In the genomic region with DNA sequence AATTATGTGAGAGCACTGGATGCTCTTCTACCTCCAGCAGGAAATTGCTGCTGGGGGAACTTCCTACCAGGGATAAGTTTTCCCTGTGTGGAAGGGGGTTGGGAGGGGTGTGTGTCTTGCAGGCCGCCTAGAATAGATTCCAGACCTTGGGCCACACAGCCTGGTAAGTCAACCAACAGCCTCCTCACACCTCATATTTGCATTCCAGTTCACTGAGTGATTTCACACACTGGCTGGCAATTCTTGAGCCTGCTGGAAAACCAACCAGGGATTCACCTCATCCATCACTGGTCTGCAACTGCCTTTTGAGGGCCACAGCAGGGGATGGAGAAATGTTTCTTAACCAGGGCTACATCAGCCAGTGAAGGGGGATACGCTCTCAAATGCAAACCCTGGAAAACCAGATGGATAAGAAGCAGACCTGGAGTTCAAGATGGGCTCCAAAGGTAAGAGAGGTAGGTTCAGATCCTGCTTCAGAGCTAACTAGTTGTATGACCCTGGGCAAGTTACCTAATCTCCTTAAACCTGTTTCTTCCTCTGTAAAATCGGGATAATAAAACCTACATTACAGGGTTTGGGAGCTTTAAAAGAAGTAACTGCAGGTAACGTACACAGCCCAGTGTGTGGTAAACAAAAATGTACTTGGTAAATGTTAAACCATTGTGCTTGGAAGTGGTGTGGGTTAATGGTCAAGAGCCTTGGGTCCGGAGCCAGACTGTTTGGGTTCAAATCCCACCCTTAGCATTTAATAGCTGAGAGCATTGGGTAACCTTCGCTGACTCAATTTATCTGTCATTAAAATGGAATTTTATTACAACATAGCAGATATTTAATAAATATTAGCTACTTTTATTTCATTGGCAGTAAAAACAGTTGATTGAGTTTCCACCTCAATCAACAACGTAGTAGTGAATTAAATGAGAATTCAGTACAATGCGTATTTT, we compare ENCODE assay signal across 10 cellular contexts. TPM values are rescaled to one million over a fixed set of nuclear protein-coding genes. Genes with fewer than 3 reads are reported as not detected.
DNase-seq lines count a peak whose midpoint lies in the region; ATAC-seq and TF ChIP-seq lines count a peak whose summit lies in the region.
"Had no signal": no experiment of that assay in that cellular context is flagged by ENCODE, and none has a peak within 500 bp of the region (broad histone marks: within the 10 kb centered on the region; RNA-seq: fewer than 3 reads in every experiment).

No MANE protein-coding gene starts in this region.

- peak overlapping the region; percentile 4 for H3K9ac ChIP-seq in SK-N-MC (ENCODE audit: insufficient read length)

- POLR2A ChIA-PET in CD4-positive, alpha-beta T cell (lab: Charles Lee), result no interaction called here

- H3K36me3 Mint-ChIP-seq in CD4-positive, alpha-beta T cell (ENCODE audit: low read depth), result no peaks in the 10 kb centered on the region
- H3K36me3 Mint-ChIP-seq in activated naive CD4-positive, alpha-beta T cell treated with anti-CD3 and anti-CD28 coated beads, Interleukin-2, amount 10 ng/mL, durations not matched to agents 7 days and 5 days, result no peaks in the 10 kb centered on the region

- CTCF ChIA-PET in CD4-positive, alpha-beta T cell (lab: Charles Lee), result no interaction called here
- CTCF ChIA-PET in activated naive CD4-positive, alpha-beta T cell treated with anti-CD3 and anti-CD28 coated beads, Interleukin-2, amount 10 ng/mL, durations not matched to agents 7 days and 5 days (lab: Charles Lee), result no interaction called here

- no peak for ATAC-seq in CD4-positive, alpha-beta T cell (ENCODE audit: poor library complexity)
- ATAC-seq in omental fat pad (ENCODE audit: low FRiP score), result peak; percentile 45
- no peak for ATAC-seq in GM21423 (IDR thresholded peaks at IDR 0.05; ENCODE audit: unreplicated experiment)
- no peak for ATAC-seq in GM19397 (IDR thresholded peaks at IDR 0.05; ENCODE audit: unreplicated experiment)

- H3K27ac Mint-ChIP-seq in CD4-positive, alpha-beta T cell, result no peak overlapping the region
- H3K27ac Mint-ChIP-seq in activated naive CD4-positive, alpha-beta T cell treated with anti-CD3 and anti-CD28 coated beads, Interleukin-2, amount 10 ng/mL, durations not matched to agents 7 days and 5 days, result no peak overlapping the region
- H3K27ac Mint-ChIP-seq: activated B cell treated with CpG ODN at 0.5 μM for 24 hours had no signal

- intact Hi-C loops in CD4-positive, alpha-beta T cell (cut with DNase I, micrococcal nuclease), result no loop called here

- peak overlapping the region; percentile 32 for H3K4me3 Mint-ChIP-seq in CD4-positive, alpha-beta T cell
- H3K4me3 Mint-ChIP-seq in activated naive CD4-positive, alpha-beta T cell treated with anti-CD3 and anti-CD28 coated beads, Interleukin-2, amount 10 ng/mL, durations not matched to agents 7 days and 5 days, result no peak overlapping the region

- no peak for TF ChIP-seq CTCF in CD4-positive, alpha-beta T cell (IDR thresholded peaks at IDR 0.05)
- TF ChIP-seq CTCF in foreskin fibroblast (IDR thresholded peaks at IDR 0.05; ENCODE audit: low read depth, low read length), result no peak
- no peak for TF ChIP-seq CTCF in omental fat pad (IDR thresholded peaks at IDR 0.05)

- H3K9me3 ChIP-seq in CD4-positive, alpha-beta T cell (ENCODE audit: control insufficient read depth, low read length), result no peaks in the 10 kb centered on the region
- no peaks in the 10 kb centered on the region for H3K9me3 ChIP-seq in SK-N-MC (ENCODE audit: low read depth, low read length)
- H3K9me3 ChIP-seq: testis had no signal

- H3K36me3 ChIP-seq in SK-N-MC (ENCODE audit: insufficient read depth, low read length), result 0 out of 2 replicates have a peak, but pooled peaks cover 7% of the 10 kb centered on the region

- peaks cover 62% of the 10 kb centered on the region for H3K27me3 ChIP-seq in CD4-positive, alpha-beta T cell (ENCODE audit: control insufficient read depth, insufficient read depth, low read length)
- H3K27me3 ChIP-seq: testis had no signal

- H3K9me3 Mint-ChIP-seq in CD4-positive, alpha-beta T cell, result peaks cover 3% of the 10 kb centered on the region
- no peaks in the 10 kb centered on the region for H3K9me3 Mint-ChIP-seq in activated naive CD4-positive, alpha-beta T cell treated with anti-CD3 and anti-CD28 coated beads, Interleukin-2, amount 10 ng/mL, durations not matched to agents 7 days and 5 days

- H3K27me3 Mint-ChIP-seq in CD4-positive, alpha-beta T cell, result peaks cover 74% of the 10 kb centered on the region
- H3K27me3 Mint-ChIP-seq in activated naive CD4-positive, alpha-beta T cell treated with anti-CD3 and anti-CD28 coated beads, Interleukin-2, amount 10 ng/mL, durations not matched to agents 7 days and 5 days, result peaks cover 61% of the 10 kb centered on the region

- peaks cover 15% of the 10 kb centered on the region for H3K4me1 Mint-ChIP-seq in CD4-positive, alpha-beta T cell (ENCODE audit: low read depth)
- peaks cover 14% of the 10 kb centered on the region for H3K4me1 Mint-ChIP-seq in activated naive CD4-positive, alpha-beta T cell treated with anti-CD3 and anti-CD28 coated beads, Interleukin-2, amount 10 ng/mL, durations not matched to agents 7 days and 5 days

- H3K4me3 ChIP-seq in SK-N-MC, result peak overlapping the region; percentile 82
- H3K4me3 ChIP-seq in foreskin fibroblast (ENCODE audit: low read depth in 1 of 2, low read length in 2 of 2), result peak overlapping the region; percentile 85 to 90

- no peak overlapping the region for H3K27ac ChIP-seq in CD4-positive, alpha-beta T cell (ENCODE audit: low read depth, low read length)
- peak overlapping the region; percentile 91 for H3K27ac ChIP-seq in SK-N-MC

- no peak for DNase-seq in CD4-positive, alpha-beta T cell
- DNase-seq in SK-N-MC (ENCODE audit: low read depth, low spot score) (no peak), foreskin fibroblast (peak; percentile 79 to 81), omental fat pad (ENCODE audit: low spot score) (no peak), GOT3 (lab: John Stamatoyannopoulos, UW) (no peak)
- no peak for DNase-seq in activated naive CD4-positive, alpha-beta T cell treated with anti-CD3 and anti-CD28 coated beads, Interleukin-2, amount 10 ng/mL, durations not matched to agents 7 days and 5 days
- DNase-seq: activated B cell treated with CpG ODN at 0.5 μM for 24 hours, testis had no signal

RNA-seq across cellular contexts. Expression of a gene that starts 1.8 kb away (rescaled TPM):
- total RNA-seq in CD4-positive, alpha-beta T cell, result under 1 TPM in 1 of 2 experiments, not detected in 1; 0.03 TPM
- total RNA-seq in omental fat pad, result 100 to 1,000 TPM; 532 to 861 (median 705) TPM
- total RNA-seq: activated B cell treated with CpG ODN at 0.5 μM for 24 hours had no signal

Comparison
In these comparisons a context has a peak if more than half of its experiments do, and no peak if none do; other contexts are left out.
1. DNase-seq: peak in foreskin fibroblast (2 of 2); none in CD4-positive, alpha-beta T cell (0 of 10), SK-N-MC (single experiment), omental fat pad (single experiment), activated naive CD4-positive, alpha-beta T cell treated with anti-CD3 and anti-CD28 coated beads, Interleukin-2, amount 10 ng/mL, durations not matched to agents 7 days and 5 days (single experiment) and GOT3 (single experiment).
2. RNA of a gene that starts 1.8 kb away (total RNA-seq): 532 to 861 TPM in omental fat pad; 0.03 TPM in CD4-positive, alpha-beta T cell; every median in the first group is over 100 times any median in the second.